Comparison of ENCODE assay signal across 19 cellular contexts in the genomic region with DNA sequence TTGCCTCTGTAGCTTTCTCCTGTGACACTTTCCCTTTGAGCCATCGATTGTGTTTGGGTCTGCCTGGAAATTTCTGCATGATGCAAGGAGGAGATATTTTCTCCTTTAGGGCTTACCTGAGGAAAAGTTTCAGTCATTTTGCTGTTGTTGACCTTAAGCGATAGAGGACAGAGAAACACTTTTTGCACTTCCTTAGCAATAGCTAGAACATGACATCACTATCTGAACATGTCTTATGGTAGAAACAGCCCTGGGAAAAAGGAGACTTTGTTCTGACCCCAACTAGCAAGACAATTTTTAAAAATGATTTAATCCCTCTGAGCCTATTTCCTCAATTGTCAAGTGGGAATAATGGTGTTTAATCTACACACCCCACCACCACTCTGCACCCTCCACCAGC. TPM values are rescaled to one million over a fixed set of nuclear protein-coding genes. Genes with fewer than 3 reads are reported as not detected.
"Had no signal": no experiment of that assay in that cellular context is flagged by ENCODE, and none has a peak within 500 bp of the region (broad histone marks: within the 10 kb centered on the region; RNA-seq: fewer than 3 reads in every experiment).

No MANE protein-coding gene starts in this region.

- H3K36me3 ChIP-seq: left lung, neural progenitor cell, ovary, stomach, vagina had no signal

- H3K27ac ChIP-seq: foreskin keratinocyte, left lung, neural progenitor cell, ovary, stomach, vagina, VCaP had no signal

- H3K4me2 ChIP-seq: neural progenitor cell had no signal

- H3K9ac ChIP-seq: neural progenitor cell had no signal

- H3K4me3 ChIP-seq: left lung, neural progenitor cell, ovary, stomach, vagina had no signal

- H3K4me1 ChIP-seq: neural progenitor cell, stomach, vagina had no signal

- H2AFZ ChIP-seq: neural progenitor cell had no signal

- DNase-seq: activated CD4-positive, alpha-beta T cell treated with anti-CD3 and anti-CD28 coated beads for 36 hours; activated CD8-positive, alpha-beta memory T cell treated with anti-CD3 and anti-CD28 coated beads, Interleukin-2, amount 50 U/mL, for 48 hours; activated CD8-positive, alpha-beta T cell treated with anti-CD3 and anti-CD28 coated beads for 36 hours; activated naive CD4-positive, alpha-beta T cell; central memory CD4-positive, alpha-beta T cell; endodermal cell; left lung; ovary; stimulated activated CD4-positive, alpha-beta T cell treated with anti-CD3 and anti-CD28 coated beads, Interleukin-15, amount 100 ng/mL, for 24 hours; stimulated activated CD4-positive, alpha-beta T cell treated with anti-CD3 and anti-CD28 coated beads, Interleukin-4, amount 100 ng/mL, for 4 hours; stomach; T-cell; T1000 had no signal

- ATAC-seq: activated CD4-positive, alpha-beta T cell treated with anti-CD3 and anti-CD28 coated beads for 36 hours; activated CD8-positive, alpha-beta T cell treated with anti-CD3 and anti-CD28 coated beads for 36 hours; esophagus mucosa; foreskin keratinocyte; left lung; T-cell had no signal

- H3K27me3 ChIP-seq: foreskin keratinocyte, left lung, neural progenitor cell, ovary, stomach, vagina had no signal

- H3K9me3 ChIP-seq: left lung, ovary, stomach, vagina had no signal

RNA-seq across cellular contexts. Expression of gene FILIP1, which starts 9.7 kb away (rescaled TPM):
- total RNA-seq: activated CD4-positive, alpha-beta T cell treated with anti-CD3 and anti-CD28 coated beads for 36 hours; activated T-helper 1 cell treated with anti-CD3 and anti-CD28 coated beads, Interleukin-12 subunit alpha, Interleukin-12 subunit beta, Interleukin-2, Interleukin-4 antibody, amounts not matched to agents 30 ng/mL and 10 ng/mL and 1 ng/mL, durations not matched to agents 14 hours and 24 hours and 36 hours; foreskin keratinocyte had no signal
